In the genomic region with DNA sequence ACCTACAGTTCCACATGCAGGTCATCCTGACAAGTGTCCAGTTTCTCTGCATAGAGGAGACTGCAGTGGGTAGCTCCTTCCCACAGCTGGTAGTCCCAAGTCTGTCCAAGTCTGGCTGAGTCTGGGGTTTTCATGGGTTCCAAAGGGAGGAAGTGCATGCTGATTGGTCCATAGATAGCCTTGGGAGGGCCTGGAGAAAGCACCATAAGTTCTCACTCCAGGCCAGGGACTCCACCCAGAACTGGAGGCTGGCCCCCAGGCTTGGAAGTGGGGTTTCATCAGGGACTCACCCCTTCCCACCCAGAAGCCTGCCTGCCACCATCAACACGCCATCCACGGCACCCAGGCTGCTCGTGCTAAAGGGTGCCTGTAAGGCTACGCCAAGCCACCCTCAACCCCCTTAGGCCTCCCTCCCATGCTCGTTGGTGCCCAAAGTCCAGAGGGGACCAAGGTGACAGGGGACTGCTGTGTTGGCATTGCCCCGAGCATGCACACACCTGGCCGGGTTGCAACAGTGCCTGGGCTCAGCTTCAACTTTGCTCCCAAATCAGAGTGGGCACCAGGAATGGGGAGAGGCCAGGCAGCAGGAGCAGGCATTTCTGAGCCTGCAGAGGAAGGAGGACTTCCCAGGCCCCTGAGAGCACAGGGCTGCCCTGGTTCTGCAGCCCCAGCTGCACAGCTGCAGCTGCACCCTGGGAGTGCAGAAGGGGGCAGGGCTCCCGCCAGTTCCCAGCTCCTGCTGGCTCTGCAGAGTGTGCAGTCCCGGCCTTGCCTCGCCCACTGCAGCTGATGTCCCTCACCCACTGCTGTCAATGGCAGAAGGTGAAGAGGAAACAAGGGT, we compare ENCODE assay signal across 17 cellular contexts.
DNase-seq lines count a peak whose midpoint lies in the region; ATAC-seq and TF ChIP-seq lines count a peak whose summit lies in the region.
"Had no signal": no experiment of that assay in that cellular context is flagged by ENCODE, and none has a peak within 500 bp of the region (broad histone marks: within the 10 kb centered on the region; RNA-seq: fewer than 3 reads in every experiment).

No MANE protein-coding gene starts in this region.

- H3K14ac ChIP-seq in H9 (ENCODE audit: insufficient read depth, low read length) = no peak overlapping the region

- peak; percentile 51 for ATAC-seq in stimulated activated memory B cell treated with anti-CD40 and anti-IgM and Interleukin-4, amounts not matched to agents 10 μg/mL and 1 μg/mL and 100 μg/mL, for 72 hours
- ATAC-seq in GM18870 (IDR thresholded peaks at IDR 0.05; ENCODE audit: unreplicated experiment) = no peak
- no peak for ATAC-seq in activated CD4-positive, CD25-positive, alpha-beta regulatory T cell treated with anti-CD3 and anti-CD28 coated beads, Interleukin-2, amount 50 U/mL, for 24 hours
- ATAC-seq: K562, SK-N-SH treated with all-trans-retinoic acid at 6 μM for 48 hours had no signal

- H3K79me1 ChIP-seq in H9 (ENCODE audit: insufficient read depth, low read depth, low read length, poor library complexity, severe bottlenecking) = no peaks in the 10 kb centered on the region

- H4K20me1 ChIP-seq in H9 (ENCODE audit: control insufficient read depth, insufficient read depth, insufficient read length) = no peaks in the 10 kb centered on the region

- no peak for TF ChIP-seq POLR2A in breast epithelium (IDR thresholded peaks at IDR 0.05)

- no peaks in the 10 kb centered on the region for H3K23me2 ChIP-seq in H9 (ENCODE audit: insufficient read length, low read depth, low read length, poor library complexity, severe bottlenecking)

- no peak overlapping the region for H2AFZ ChIP-seq in H9 (ENCODE audit: low read length)

- no peak overlapping the region for H3K23ac ChIP-seq in H9 (ENCODE audit: insufficient read length, low read depth, low read length)

- no peak overlapping the region for H2BK5ac ChIP-seq in H9 (ENCODE audit: insufficient read length, low read length)

- H4K8ac ChIP-seq in H9 (replicated peaks; ENCODE audit: insufficient read length, low read depth, low read length) = no peak overlapping the region

- H3K4me3 Mint-ChIP-seq in H9 = no peak overlapping the region
- no peak overlapping the region for H3K4me3 Mint-ChIP-seq in stimulated activated memory B cell treated with anti-CD40 and anti-IgM and Interleukin-4, amounts not matched to agents 10 μg/mL and 1 μg/mL and 100 μg/mL, for 72 hours

- no CpG with 5 or more reads among the region's 10 CpGs for WGBS in H9 (ENCODE audit: extremely low coverage, insufficient read length, low lambda C conversion rate)

- H4K91ac ChIP-seq in H9 (ENCODE audit: insufficient read length, low read depth, low read length) = no peak overlapping the region

- no peak overlapping the region for H3K4ac ChIP-seq in H9 (ENCODE audit: low read depth, low read length)

- no peak overlapping the region for H3K4me2 ChIP-seq in H9 (ENCODE audit: insufficient read depth, insufficient read length, low read length)

- no peak overlapping the region; a peak in 2 of 7 replicates for H3K27ac Mint-ChIP-seq in H9
- no peak overlapping the region for H3K27ac Mint-ChIP-seq in stimulated activated memory B cell treated with anti-CD40 and anti-IgM and Interleukin-4, amounts not matched to agents 10 μg/mL and 1 μg/mL and 100 μg/mL, for 72 hours
- H3K27ac Mint-ChIP-seq: CD8-positive, alpha-beta memory T cell had no signal

- TF ChIP-seq CTCF in H9 (conservative IDR thresholded peaks at IDR 0.05) = no peak
- no peak for TF ChIP-seq CTCF in breast epithelium (IDR thresholded peaks at IDR 0.05)

- H3K27me3 ChIP-seq in H9 (ENCODE audit: insufficient read depth, low read length) (no peaks in the 10 kb centered on the region), breast epithelium (no peaks in the 10 kb centered on the region)

- H3K9me3 ChIP-seq in H9 (ENCODE audit: control insufficient read depth, low read depth, low read length) (no peaks in the 10 kb centered on the region), breast epithelium (no peaks in the 10 kb centered on the region)

- no peak overlapping the region for H3K4me3 ChIP-seq in breast epithelium
- H3K4me3 ChIP-seq: K562 had no signal

- no peak overlapping the region for H3T11ph ChIP-seq in H9 (ENCODE audit: low read length)

- peaks cover 1% of the 10 kb centered on the region; the same call in 1 of the 2 replicates for H3K79me2 ChIP-seq in H9 (ENCODE audit: insufficient read depth, low read length)

- H4K5ac ChIP-seq in H9 (ENCODE audit: insufficient read length, low read depth, low read length) = no peak overlapping the region

- no peak overlapping the region for H2BK15ac ChIP-seq in H9 (ENCODE audit: low read depth, low read length)

- H3K9ac ChIP-seq in H9 (ENCODE audit: extremely low read depth, insufficient read length, low read length) = no peak overlapping the region

- no peaks in the 10 kb centered on the region; the same call in 1 of the 2 replicates for H3K27me3 Mint-ChIP-seq in H9 (ENCODE audit: low read depth)
- no peaks in the 10 kb centered on the region for H3K27me3 Mint-ChIP-seq in stimulated activated memory B cell treated with anti-CD40 and anti-IgM and Interleukin-4, amounts not matched to agents 10 μg/mL and 1 μg/mL and 100 μg/mL, for 72 hours
- H3K27me3 Mint-ChIP-seq: CD8-positive, alpha-beta memory T cell had no signal

- no peak overlapping the region for H3K18ac ChIP-seq in H9 (ENCODE audit: insufficient read length, low read depth, low read length)

- H2BK120ac ChIP-seq in H9 (ENCODE audit: low read depth, low read length, poor library complexity, severe bottlenecking) = no peak overlapping the region

- H3K27ac ChIP-seq in H9 (ENCODE audit: insufficient read length, low read depth, low read length) (no peak overlapping the region), breast epithelium (no peak overlapping the region)

- no peak overlapping the region for H2BK12ac ChIP-seq in H9 (ENCODE audit: insufficient read length, low read depth, low read length)

- H3K36me3 Mint-ChIP-seq in H9 (ENCODE audit: insufficient read depth in 1 of 3, low read depth in 3 of 3) = peaks cover 57 to 73% (median 66%) of the 10 kb centered on the region in 3 experiments
- H3K36me3 Mint-ChIP-seq in stimulated activated memory B cell treated with anti-CD40 and anti-IgM and Interleukin-4, amounts not matched to agents 10 μg/mL and 1 μg/mL and 100 μg/mL, for 72 hours = no peaks in the 10 kb centered on the region
- H3K36me3 Mint-ChIP-seq: CD8-positive, alpha-beta memory T cell had no signal

- H3K56ac ChIP-seq in H9 (ENCODE audit: insufficient read length, low read depth, low read length) = no peak overlapping the region

- H3K4me1 ChIP-seq in H9 (ENCODE audit: insufficient read depth, low read length) = no peaks in the 10 kb centered on the region; the same call in 1 of the 2 replicates
- H3K4me1 ChIP-seq in breast epithelium = no peaks in the 10 kb centered on the region

- H3K9me3 Mint-ChIP-seq in H9 = peaks cover 0 to 7% of the 10 kb centered on the region in 2 experiments; a peak in 3 of 5 replicates
- no peaks in the 10 kb centered on the region for H3K9me3 Mint-ChIP-seq in stimulated activated memory B cell treated with anti-CD40 and anti-IgM and Interleukin-4, amounts not matched to agents 10 μg/mL and 1 μg/mL and 100 μg/mL, for 72 hours

- H2AK5ac ChIP-seq in H9 (ENCODE audit: insufficient read length, low read length) = no peak overlapping the region

- no peaks in the 10 kb centered on the region for H3K36me3 ChIP-seq in breast epithelium

- intact Hi-C loops in breast epithelium (cut with DNase I; ENCODE audit: low total_unique reads) = no loop called here

- H2BK20ac ChIP-seq in H9 (ENCODE audit: low read depth, low read length, poor library complexity, severe bottlenecking) = no peak overlapping the region

- peaks cover 48 to 49% of the 10 kb centered on the region in 2 experiments for H3K4me1 Mint-ChIP-seq in H9
- H3K4me1 Mint-ChIP-seq in stimulated activated memory B cell treated with anti-CD40 and anti-IgM and Interleukin-4, amounts not matched to agents 10 μg/mL and 1 μg/mL and 100 μg/mL, for 72 hours = no peaks in the 10 kb centered on the region
- H3K4me1 Mint-ChIP-seq: CD8-positive, alpha-beta memory T cell had no signal

- DNase-seq in H9 = peak; percentile 69
- peak; percentile 51 for DNase-seq in NCI-H69 (lab: John Stamatoyannopoulos, UW)
- DNase-seq in iPS DF 19.7 (ENCODE audit: low read depth, low spot score) = peak; percentile 65
- no peak for DNase-seq in breast epithelium (ENCODE audit: low spot score in 2 of 2)
- DNase-seq: C1 segment of cervical spinal cord; CD8-positive, alpha-beta memory T cell; DMS79 treated with DMSO at 0.1 percent for 48 hours; HCEC 1CT; NCI-H1105; NCI-H2081 treated with DMSO at 0.1 percent for 48 hours; NCI-H446 treated with DMSO at 0.1 percent for 48 hours; NCI-H774 had no signal

Comparison
In these comparisons a context has a peak if more than half of its experiments do, and no peak if none do; other contexts are left out.
1. DNase-seq: peak in H9 (single experiment), NCI-H69 (single experiment) and iPS DF 19.7 (single experiment); none in breast epithelium (0 of 2).